In genomic region chr1:245118806-245119205, GRCh38 we compare ENCODE assay signal across 26 cellular contexts.
"Had no signal": no experiment of that assay in that cellular context is flagged by ENCODE, and none has a peak within 500 bp of the region (broad histone marks: within the 10 kb centered on the region; RNA-seq: fewer than 3 reads in every experiment).

No MANE protein-coding gene starts in this region.

- H3K36me3 ChIP-seq: brain microvascular endothelial cell, Peyer's patch had no signal

- H3K9me3 Mint-ChIP-seq: activated naive CD4-positive, alpha-beta T cell treated with anti-CD3 and anti-CD28 coated beads, Interleukin-2, amount 50 U/mL, for 72 hours; activated naive CD8-positive, alpha-beta T cell treated with anti-CD3 and anti-CD28 coated beads, Interleukin-2, amount 50 U/mL, for 24 hours; activated T-cell treated with anti-CD3 and anti-CD28 coated beads, Interleukin-2, amount 50 U/mL, for 24 hours; IgD-negative memory B cell; T-helper 1 cell treated with Interleukin-12 subunit alpha and Interleukin-12 subunit beta and Interleukin-4 antibody, amounts not matched to agents 30 μg/mL and 1 μg/mL, for 36 hours; WTC11 had no signal

- H3K27ac Mint-ChIP-seq: activated CD8-positive, alpha-beta T cell treated with anti-CD3 and anti-CD28 coated beads, Interleukin-2, amount 10 ng/mL, durations not matched to agents 7 days and 5 days; activated naive CD4-positive, alpha-beta T cell treated with anti-CD3 and anti-CD28 coated beads, Interleukin-2, amount 50 U/mL, for 72 hours; activated naive CD8-positive, alpha-beta T cell treated with anti-CD3 and anti-CD28 coated beads, Interleukin-2, amount 50 U/mL, for 24 hours; activated T-cell treated with anti-CD3 and anti-CD28 coated beads, Interleukin-2, amount 50 U/mL, for 24 hours; IgD-negative memory B cell; T-helper 1 cell treated with Interleukin-12 subunit alpha and Interleukin-12 subunit beta and Interleukin-4 antibody, amounts not matched to agents 30 μg/mL and 1 μg/mL, for 36 hours; WTC11 had no signal

- H3K4me3 Mint-ChIP-seq: activated CD8-positive, alpha-beta T cell treated with anti-CD3 and anti-CD28 coated beads, Interleukin-2, amount 10 ng/mL, durations not matched to agents 7 days and 5 days; activated naive CD8-positive, alpha-beta T cell treated with anti-CD3 and anti-CD28 coated beads, Interleukin-2, amount 50 U/mL, for 24 hours; activated T-cell treated with anti-CD3 and anti-CD28 coated beads, Interleukin-2, amount 50 U/mL, for 24 hours; IgD-negative memory B cell; T-helper 1 cell treated with Interleukin-12 subunit alpha and Interleukin-12 subunit beta and Interleukin-4 antibody, amounts not matched to agents 30 μg/mL and 1 μg/mL, for 36 hours; WTC11 had no signal

- H3K9me3 ChIP-seq: Peyer's patch had no signal

- ATAC-seq: activated CD8-positive, alpha-beta T cell treated with anti-CD3 and anti-CD28 coated beads, Interleukin-2, amount 10 ng/mL, durations not matched to agents 7 days and 5 days; activated naive CD4-positive, alpha-beta T cell treated with anti-CD3 and anti-CD28 coated beads, Interleukin-2, amount 50 U/mL, for 72 hours; activated naive CD8-positive, alpha-beta T cell treated with anti-CD3 and anti-CD28 coated beads, Interleukin-2, amount 50 U/mL, for 24 hours; WTC11 had no signal

- H3K27me3 Mint-ChIP-seq: activated naive CD8-positive, alpha-beta T cell treated with anti-CD3 and anti-CD28 coated beads, Interleukin-2, amount 50 U/mL, for 24 hours; IgD-negative memory B cell had no signal

- H3K4me1 ChIP-seq: Peyer's patch had no signal

- DNase-seq: activated CD4-positive, alpha-beta T cell treated with anti-CD3 and anti-CD28 coated beads for 48 hours; activated CD4-positive, alpha-beta T cell treated with anti-CD3 and anti-CD28 coated beads, Interleukin-2, amount 50 U/mL, for 4 hours; activated CD4-positive, CD25-positive, alpha-beta regulatory T cell treated with anti-CD3 and anti-CD28 coated beads, Interleukin-2, amount 50 U/mL, for 72 hours; activated CD8-positive, alpha-beta memory T cell treated with anti-CD3 and anti-CD28 coated beads, Interleukin-2, amount 50 U/mL, for 48 hours; activated CD8-positive, alpha-beta T cell treated with anti-CD3 and anti-CD28 coated beads, Interleukin-2, amount 10 ng/mL, durations not matched to agents 7 days and 5 days; activated naive CD4-positive, alpha-beta T cell treated with Interleukin-2 at 50 U/mL for 16 hours; activated naive CD8-positive, alpha-beta T cell treated with anti-CD3 and anti-CD28 coated beads, Interleukin-2, amount 50 U/mL, for 24 hours; activated T-cell treated with anti-CD3 and anti-CD28 coated beads, Interleukin-2, amount 50 U/mL, for 24 hours; amniotic stem cell; brain microvascular endothelial cell; KG1; NCI-H1048; NCI-H146; NCI-H187 treated with DMSO at 0.1 percent for 48 hours; NCI-H2171; NCI-H2227 treated with DMSO at 0.1 percent for 48 hours; NCI-H446 treated with DMSO at 0.1 percent for 48 hours; NCI-H524 treated with DMSO at 0.1 percent for 48 hours; NK-92 treated with Interleukin-12 subunit alpha and Interleukin-12 subunit beta, amount 100 ng/mL, for 24 hours; Peyer's patch; SHP77 treated with DMSO at 0.1 percent for 48 hours had no signal

- H3K4me3 ChIP-seq: Peyer's patch had no signal

- H3K36me3 Mint-ChIP-seq: activated naive CD4-positive, alpha-beta T cell treated with anti-CD3 and anti-CD28 coated beads, Interleukin-2, amount 50 U/mL, for 72 hours; IgD-negative memory B cell; WTC11 had no signal

- H3K27ac ChIP-seq: brain microvascular endothelial cell, Peyer's patch had no signal

- FAIRE-seq: astrocyte had no signal

- H3K27me3 ChIP-seq: brain microvascular endothelial cell, Peyer's patch had no signal

- H3K4me1 Mint-ChIP-seq: activated naive CD8-positive, alpha-beta T cell treated with anti-CD3 and anti-CD28 coated beads, Interleukin-2, amount 50 U/mL, for 24 hours; WTC11 had no signal
